Comparison of ENCODE assay signal across 18 cellular contexts in the genomic region with DNA sequence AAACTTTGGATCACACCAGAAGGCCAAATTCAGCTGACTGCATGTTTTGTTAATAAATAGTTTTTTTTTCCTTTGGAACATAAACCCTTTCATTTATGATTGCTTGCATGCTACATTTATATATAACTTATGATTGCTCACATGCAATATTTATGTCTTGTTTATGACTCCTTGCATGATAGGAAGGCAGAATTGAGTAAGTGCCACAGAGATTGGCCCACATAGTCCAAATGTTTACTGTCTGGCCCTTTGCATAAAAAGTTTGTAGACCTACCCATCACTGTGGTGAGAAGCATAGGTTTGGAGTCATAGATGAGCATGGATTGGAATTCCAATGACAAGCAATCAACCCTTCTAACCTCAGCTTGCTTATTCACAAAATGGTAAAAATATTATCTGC. TPM values are rescaled to one million over a fixed set of nuclear protein-coding genes. Genes with fewer than 3 reads are reported as not detected.
DNase-seq lines count a peak whose midpoint lies in the region; TF ChIP-seq lines count a peak whose summit lies in the region.
"Had no signal": no experiment of that assay in that cellular context is flagged by ENCODE, and none has a peak within 500 bp of the region (broad histone marks: within the 10 kb centered on the region; RNA-seq: fewer than 3 reads in every experiment).

No MANE protein-coding gene starts in this region.

- DNase-seq in HCEC 1CT (peak; percentile 29), epidermal melanocyte (ENCODE audit: insufficient read length, low spot score) (peak; percentile 27), foreskin melanocyte (peak; percentile 88), GM10266 (ENCODE audit: extremely low spot score) (no peak), NCI-H2029 (lab: John Stamatoyannopoulos, UW) (no peak), thyroid gland (no peak), breast epithelium (ENCODE audit: low spot score in 2 of 2) (no peak)
- DNase-seq: ACHN; Calu3; CD4-positive, alpha-beta memory T cell; DND-41; EL; HFFc6; KBM-7 had no signal

- TF ChIP-seq POLR2A in thyroid gland (IDR thresholded peaks at IDR 0.05), result no peak
- TF ChIP-seq POLR2A in breast epithelium (IDR thresholded peaks at IDR 0.05), result no peak

- TF ChIP-seq CTCF in neutrophil (IDR thresholded peaks at IDR 0.05) (no peak), GM10266 (IDR thresholded peaks at IDR 0.05; ENCODE audit: control insufficient read depth, insufficient read depth, low read depth, missing control alignments) (no peak), thyroid gland (IDR thresholded peaks at IDR 0.05) (no peak), breast epithelium (IDR thresholded peaks at IDR 0.05) (no peak)

- intact Hi-C loops in thyroid gland (cut with DNase I) (no loop called here), breast epithelium (cut with DNase I; ENCODE audit: low total_unique reads) (no loop called here)

- H3K4me1 ChIP-seq in neutrophil (ENCODE audit: control insufficient read depth in 1 of 2, insufficient read depth in 1 of 2, low read depth in 1 of 2, low read length in 1 of 2) (peaks cover 38 to 58% of the 10 kb centered on the region in 2 experiments), thyroid gland (no peaks in the 10 kb centered on the region), breast epithelium (no peaks in the 10 kb centered on the region)

- H3K27ac ChIP-seq in neutrophil, result peak overlapping the region; percentile 42
- no peak overlapping the region for H3K27ac ChIP-seq in thyroid gland
- no peak overlapping the region for H3K27ac ChIP-seq in breast epithelium
- H3K27ac ChIP-seq: BLaER1, HL-60 had no signal

- H3K4me3 ChIP-seq in neutrophil (ENCODE audit: low read depth in 1 of 2, low read length in 1 of 2), result no peak overlapping the region
- no peak overlapping the region for H3K4me3 ChIP-seq in thyroid gland (replicated peaks in 1 of 3)
- H3K4me3 ChIP-seq in breast epithelium, result no peak overlapping the region
- H3K4me3 ChIP-seq: BLaER1, GM23338 had no signal

- peaks cover 4% of the 10 kb centered on the region for H3K36me3 ChIP-seq in neutrophil
- H3K36me3 ChIP-seq in thyroid gland, result no peaks in the 10 kb centered on the region
- H3K36me3 ChIP-seq in breast epithelium, result no peaks in the 10 kb centered on the region

- no peaks in the 10 kb centered on the region for H3K27me3 ChIP-seq in neutrophil
- H3K27me3 ChIP-seq in thyroid gland, result no peaks in the 10 kb centered on the region
- H3K27me3 ChIP-seq in breast epithelium, result no peaks in the 10 kb centered on the region
- H3K27me3 ChIP-seq: BLaER1 had no signal

- H3K9me3 ChIP-seq in neutrophil (no peaks in the 10 kb centered on the region), thyroid gland (no peaks in the 10 kb centered on the region), breast epithelium (no peaks in the 10 kb centered on the region)

RNA-seq across cellular contexts. Expression of a gene that starts 30.8 kb away (rescaled TPM):
- 10 to 100 TPM; 49.4 to 87.7 (median 59.6) TPM for total RNA-seq in thyroid gland
- 10 to 100 TPM; 45.2 to 57.6 (median 46.2) TPM for total RNA-seq in breast epithelium

RNA-seq across cellular contexts. Expression of a gene that starts 42.9 kb away (rescaled TPM):
- total RNA-seq in thyroid gland (10 to 100 TPM; 18.4 to 27.1 (median 25.3) TPM), breast epithelium (10 to 100 TPM; 22.4 to 27.4 (median 24.3) TPM)

Comparison
In these comparisons a context has a peak if more than half of its experiments do, and no peak if none do; other contexts are left out.
1. DNase-seq: peak in HCEC 1CT (single experiment), epidermal melanocyte (single experiment) and foreskin melanocyte (single experiment); none in GM10266 (single experiment), NCI-H2029 (single experiment), thyroid gland (0 of 2) and breast epithelium (0 of 2).